Comparison of ENCODE assay signal across 7 cellular contexts in the genomic region with DNA sequence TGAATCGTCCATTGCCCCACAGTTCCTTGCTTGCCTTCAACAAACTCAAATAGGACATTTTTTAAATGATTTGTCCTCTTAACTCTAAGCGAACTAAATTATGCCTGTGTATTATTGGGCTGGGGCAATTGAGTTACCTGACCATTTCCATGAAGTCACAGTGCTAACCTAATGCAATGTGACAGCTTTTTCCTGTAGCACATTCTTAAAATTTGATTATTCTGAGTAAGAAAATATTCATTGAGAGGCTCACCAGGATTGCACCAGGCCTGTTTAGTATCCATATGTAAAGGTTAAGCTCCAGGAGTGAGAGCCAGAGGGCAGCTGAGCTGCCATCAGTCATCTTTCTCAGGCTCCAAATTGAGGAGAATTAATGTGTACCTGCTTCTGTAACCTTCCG.
"Had no signal": no experiment of that assay in that cellular context is flagged by ENCODE, and none has a peak within 500 bp of the region (broad histone marks: within the 10 kb centered on the region; RNA-seq: fewer than 3 reads in every experiment).

No MANE protein-coding gene starts in this region.

- ATAC-seq: GM23338, HepG2 had no signal

- H3K4me2 ChIP-seq: GM23338 had no signal

- H3K27ac ChIP-seq: HL-60 had no signal

- H3K9me3 Mint-ChIP-seq: GM23338, H9 had no signal

- H3K27ac Mint-ChIP-seq: GM23338, H9, IgD-negative memory B cell had no signal

- H3K4me1 Mint-ChIP-seq: IgD-negative memory B cell had no signal

- H3K27me3 Mint-ChIP-seq: IgD-negative memory B cell had no signal

- H3K4me3 Mint-ChIP-seq: GM23338, H9, IgD-negative memory B cell had no signal

- H3K4me3 ChIP-seq: GM23338 had no signal

- DNase-seq: H9, HCEC 1CT, KBM-7 had no signal
